Comparison of ENCODE assay signal across 8 cellular contexts in the genomic region with DNA sequence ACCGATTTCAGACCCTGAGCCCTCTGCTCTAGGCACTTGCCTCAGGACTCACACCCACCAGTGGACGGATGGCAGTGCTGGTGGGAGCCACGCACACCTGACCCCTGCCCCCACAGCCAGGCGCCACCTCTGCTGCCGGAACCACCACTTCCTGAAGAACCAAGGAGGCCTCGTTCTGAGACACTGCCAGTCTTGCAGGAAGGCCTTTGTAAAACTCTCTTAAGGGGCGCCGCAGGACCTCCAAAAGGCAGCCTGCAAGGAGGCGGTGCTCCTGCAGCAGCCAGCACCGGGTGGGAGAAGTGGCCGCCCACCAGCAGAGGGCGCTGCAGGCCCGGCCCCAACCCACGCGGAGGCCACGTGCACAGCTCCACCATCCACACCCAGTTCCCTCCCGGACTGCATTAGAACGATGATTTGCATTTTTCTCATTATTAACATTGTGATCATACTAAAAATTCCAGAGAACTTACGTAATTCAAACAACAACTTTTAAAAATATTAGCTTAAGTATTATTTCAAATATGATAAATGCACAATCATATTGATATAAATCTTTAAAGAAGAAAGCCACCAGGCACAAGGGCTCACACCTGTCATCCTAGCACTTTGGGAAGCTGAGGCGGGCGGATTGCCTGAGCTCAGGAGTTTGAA. TPM values are rescaled to one million over a fixed set of nuclear protein-coding genes. Genes with fewer than 3 reads are reported as not detected.
DNase-seq lines count a peak whose midpoint lies in the region; ATAC-seq and TF ChIP-seq lines count a peak whose summit lies in the region.

No MANE protein-coding gene starts in this region.

- H3K27me3 ChIP-seq in Caco-2 (replicated peaks; ENCODE audit: control insufficient read depth, insufficient read depth, low read length) (no peaks in the 10 kb centered on the region), KMS-11 (ENCODE audit: insufficient read depth, low read depth) (no peaks in the 10 kb centered on the region), stomach (no peaks in the 10 kb centered on the region)

- no TSS peak for BruUV-seq in Caco-2 (replicated peaks; lab: Mats Ljungman, UMichigan)

- H3K79me2 ChIP-seq in KMS-11 (ENCODE audit: insufficient read depth, low read depth), result peaks cover 13% of the 10 kb centered on the region; the same call in 1 of the 2 replicates

- peak; percentile 64 to 73 for TF ChIP-seq CTCF in Caco-2 (IDR thresholded peaks at IDR 0.05; ENCODE audit: insufficient read depth in 1 of 2, low read depth in 1 of 2, low read length in 1 of 2, severe bottlenecking in 1 of 2, unreplicated experiment in 1 of 2)
- peak; percentile 40; the same call in 1 of the 2 replicates for TF ChIP-seq CTCF in KMS-11 (conservative IDR thresholded peaks at IDR 0.05; ENCODE audit: low read depth, low read length)
- peak in 4 of 7 experiments; percentile 22 to 60 (median 44) for TF ChIP-seq CTCF in stomach (IDR thresholded peaks at IDR 0.05)

- H3K36me3 Mint-ChIP-seq in Caco-2 (ENCODE audit: insufficient read depth, unreplicated experiment), result peaks cover 17% of the 10 kb centered on the region
- peaks cover 0 to under 1% of the 10 kb centered on the region in 2 donors for H3K36me3 Mint-ChIP-seq in naive B cell

- peaks cover 18% of the 10 kb centered on the region for H3K4me1 ChIP-seq in Caco-2
- H3K4me1 ChIP-seq in KMS-11 (ENCODE audit: low read depth, poor library complexity, severe bottlenecking), result peaks cover 18% of the 10 kb centered on the region
- peaks cover 0 to 44% (median 25%) of the 10 kb centered on the region in 4 donors for H3K4me1 ChIP-seq in stomach

- no peak for TF ChIP-seq POLR2A in stomach (IDR thresholded peaks at IDR 0.05)

- intact Hi-C loops in Caco-2 (cut with micrococcal nuclease; ENCODE audit: unreplicated experiment), result no loop called here
- intact Hi-C loops in stomach (cut with DNase I; ENCODE audit: low total_unique reads), result no loop called here

- no peaks in the 10 kb centered on the region for H4K20me1 ChIP-seq in KMS-11 (ENCODE audit: insufficient read depth)

- no peak overlapping the region for H3K4me3 ChIP-seq in Caco-2 (ENCODE audit: low read depth, low read length)
- H3K4me3 ChIP-seq in KMS-11 (IDR thresholded peaks at IDR 0.05; ENCODE audit: insufficient read depth, low read depth, low read length), result no peak overlapping the region
- no peak overlapping the region for H3K4me3 ChIP-seq in stomach

- H3K9me3 Mint-ChIP-seq in Caco-2 (ENCODE audit: unreplicated experiment) (no peaks in the 10 kb centered on the region), naive B cell (no peaks in the 10 kb centered on the region)

- 65 to 79% (median 73%) methylated on average over 19 to 21 of the region's 21 CpGs for WGBS in stomach, 5 donors

- H3K9ac ChIP-seq in KMS-11, result no peak overlapping the region

- ATAC-seq in naive B cell (ENCODE audit: low read depth in 2 of 2) (peak; percentile 59 to 70), HG02678 (IDR thresholded peaks at IDR 0.05; ENCODE audit: unreplicated experiment) (no peak)

- H3K27ac ChIP-seq in KMS-11, result peak overlapping the region; percentile 11; the same call in 1 of the 2 replicates
- peak overlapping the region in 1 of 5 donors; percentile 4 for H3K27ac ChIP-seq in stomach

- POLR2A ChIA-PET in Caco-2 (lab: Charles Lee), result interaction anchor here (0.6 to 0.7 kb wide), 2 partner anchors 23 to 44 kb away, joined by 3 to 4 read pairs; no protein-coding TSS in a partner anchor

- H3K27me3 Mint-ChIP-seq in Caco-2 (ENCODE audit: insufficient read depth, unreplicated experiment) (no peaks in the 10 kb centered on the region), naive B cell (no peaks in the 10 kb centered on the region)

- CTCF ChIA-PET in Caco-2 (lab: Charles Lee), result interaction anchor here (0.6 to 1.3 kb wide), 2 partner anchors 45 to 89 kb away, joined by 5 read pairs; no protein-coding TSS in a partner anchor

- H3K36me3 ChIP-seq in Caco-2 (ENCODE audit: control insufficient read depth, insufficient read depth, low read length), result no peaks in the 10 kb centered on the region
- H3K36me3 ChIP-seq in KMS-11 (ENCODE audit: insufficient read depth), result no peaks in the 10 kb centered on the region
- H3K36me3 ChIP-seq in stomach, result peaks cover 6 to 30% (median 21%) of the 10 kb centered on the region in 4 donors

- H2AFZ ChIP-seq in KMS-11 (ENCODE audit: low read depth), result no peak overlapping the region

- H3K4me1 Mint-ChIP-seq in Caco-2 (ENCODE audit: low read depth, unreplicated experiment) (no peaks in the 10 kb centered on the region), naive B cell (peaks cover 8 to 13% (median 10%) of the 10 kb centered on the region in 3 donors)

- DNase-seq in Caco-2 (peak; percentile 70 to 80), naive B cell (peak; percentile 15), stomach (no peak), COR-L47 (lab: John Stamatoyannopoulos, UW) (no peak)
- peak; percentile 66 to 67 for DNase-seq in activated CD4-positive, alpha-beta T cell treated with anti-CD3 and anti-CD28 coated beads, Interleukin-2, amount 50 U/mL, for 4 hours
- peak; percentile 60 for DNase-seq in effector CD4-positive, alpha-beta T cell

- H3K9me3 ChIP-seq in Caco-2 (no peaks in the 10 kb centered on the region), stomach (no peaks in the 10 kb centered on the region)

- no peak for TF ChIP-seq EP300 in stomach (IDR thresholded peaks at IDR 0.05)

- H3K27ac Mint-ChIP-seq in Caco-2 (ENCODE audit: unreplicated experiment), result peak overlapping the region; percentile 63
- H3K27ac Mint-ChIP-seq in naive B cell, result peak overlapping the region in 1 of 6 donors; percentile 18

- H3K4me3 Mint-ChIP-seq in Caco-2 (ENCODE audit: unreplicated experiment) (no peak overlapping the region), naive B cell (no peak overlapping the region)

- H3K4me2 ChIP-seq in KMS-11, result 0 out of 2 replicates have a peak overlapping the region, but pooled peaks have one; percentile 25

RNA-seq across cellular contexts. Expression of a gene that starts 12.8 kb away (rescaled TPM):
- total RNA-seq in Caco-2 (2022), result 11.2 and 12.6 TPM in 2 replicates
- 1 to 10 TPM in 5 of 6 donors, under 1 TPM in 1; 0.26 to 5.8 (median 5.4) TPM for polyA plus RNA-seq in naive B cell (ENCODE audit: low read depth in 6 of 6)
- 10 to 100 TPM in 2 of 5 donors, 1 to 10 TPM in 3; 5.3 to 27.2 (median 9.0) TPM for total RNA-seq in stomach
- polyA plus RNA-seq in stomach, result 1 to 10 TPM; 7.4 to 9.3 (median 8.4) TPM

RNA-seq across cellular contexts. Expression of a gene that starts 45.6 kb away (rescaled TPM):
- 1,310 and 1,315 TPM in 2 replicates for total RNA-seq in Caco-2 (2022)
- 100 to 1,000 TPM; 454 to 580 (median 539) TPM for polyA plus RNA-seq in naive B cell (ENCODE audit: low read depth in 6 of 6)
- 100 to 1,000 TPM in 2 of 5 donors, 10 to 100 TPM in 3; 52.4 to 248 (median 98.2) TPM for total RNA-seq in stomach
- 100 to 1,000 TPM; 290 to 352 (median 345) TPM for polyA plus RNA-seq in stomach

Comparison
In these comparisons a context has a peak if more than half of its experiments do, and no peak if none do; other contexts are left out.
1. DNase-seq: peak in Caco-2 (2 of 2), activated CD4-positive, alpha-beta T cell treated with anti-CD3 and anti-CD28 coated beads, Interleukin-2, amount 50 U/mL, for 4 hours (2 of 2), effector CD4-positive, alpha-beta T cell (single experiment) and naive B cell (single experiment); none in stomach (single experiment) and COR-L47 (single experiment).
2. Peak in every context shown above with its lines, with median percentiles within 50 percentile points of each other: CTCF ChIP-seq.